Comparison of ENCODE assay signal across 1 cellular context in genomic region chr19:44767295-44768180, GRCh38.
TF ChIP-seq lines count a peak whose summit lies in the region.

No MANE protein-coding gene starts in this region.

TF ChIP-seq in HepG2, 621 proteins besides CTCF, POLR2A, EP300 and RAD21:
- TF ChIP-seq ZNF503 (CRISPR knock-in tag; IDR thresholded peaks at IDR 0.05) = no peak
- no peak for TF ChIP-seq GFI1 (CRISPR knock-in tag; IDR thresholded peaks at IDR 0.05; ENCODE audit: borderline replicate concordance)
- TF ChIP-seq YY1 (IDR thresholded peaks at IDR 0.05; ENCODE audit: insufficient read depth, insufficient replicate concordance, low read depth, low read length) = peak; percentile 18
- TF ChIP-seq ZMYM3 (CRISPR knock-in tag; IDR thresholded peaks at IDR 0.05) = peak; percentile 79
- TF ChIP-seq FOXO4 (CRISPR knock-in tag; conservative IDR thresholded peaks at IDR 0.05) = no peak
- TF ChIP-seq ELF1 (CRISPR knock-in tag; IDR thresholded peaks at IDR 0.05) = no peak
- no peak for TF ChIP-seq RELA (CRISPR knock-in tag; IDR thresholded peaks at IDR 0.05)
